8 cellular contexts compared by ENCODE assay signal in the genomic region with DNA sequence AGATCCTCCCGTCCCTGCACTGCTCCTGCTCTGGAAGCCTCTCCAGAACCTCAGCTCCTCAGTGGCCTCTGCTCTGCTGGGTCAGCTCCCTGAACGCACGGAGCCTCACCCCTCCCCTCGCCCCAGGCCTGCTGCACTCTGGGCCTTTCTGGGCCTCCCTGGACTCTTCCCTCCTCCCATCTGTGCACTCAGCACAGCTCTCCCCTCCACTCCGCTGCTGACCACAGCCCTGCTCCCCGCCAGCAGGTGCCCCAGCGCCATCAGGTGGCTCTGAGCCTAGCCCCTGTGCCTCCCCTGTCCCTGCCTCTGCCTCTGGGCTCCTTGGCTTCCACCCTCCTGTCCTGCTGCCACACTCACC.
DNase-seq lines count a peak whose midpoint lies in the region; ATAC-seq, FAIRE-seq and TF ChIP-seq lines count a peak whose summit lies in the region.
"Not testable (repeated sequence)": the region's sequence is repeated elsewhere in the genome, so short reads cannot be mapped to it uniquely, and the experiment has no call there.

No MANE protein-coding gene starts in this region.

- not testable (repeated sequence) for H3K36me3 ChIP-seq in Panc1 (ENCODE audit: control insufficient read depth, insufficient read depth, low read length); kidney (ENCODE audit: control insufficient read depth in 1 of 2, insufficient read depth in 2 of 2, low read length in 2 of 2); mucosa of descending colon (ENCODE audit: low read depth)

- H3K4me3 Mint-ChIP-seq in activated naive CD8-positive, alpha-beta T cell treated with anti-CD3 and anti-CD28 coated beads, Interleukin-2, amount 50 U/mL, for 24 hours: not testable (repeated sequence)
- H3K4me3 Mint-ChIP-seq in stimulated activated naive B cell treated with anti-CD40 and anti-IgM and Interleukin-4, amounts not matched to agents 10 μg/mL and 1 μg/mL and 100 μg/mL, for 72 hours: peak overlapping the region; percentile 94 to 97

- not testable (repeated sequence) for BruUV-seq in Panc1 (replicated peaks; lab: Mats Ljungman, UMichigan)

- H3K9me3 Mint-ChIP-seq in activated naive CD8-positive, alpha-beta T cell treated with anti-CD3 and anti-CD28 coated beads, Interleukin-2, amount 50 U/mL, for 24 hours: not testable (repeated sequence)
- H3K9me3 Mint-ChIP-seq in stimulated activated naive B cell treated with anti-CD40 and anti-IgM and Interleukin-4, amounts not matched to agents 10 μg/mL and 1 μg/mL and 100 μg/mL, for 72 hours: peaks cover 8 to 12% of the 10 kb centered on the region in 2 donors

- CTCF ChIA-PET in A549 (lab: Yijun Ruan, JAX); Panc1 (lab: Charles Lee): not testable (repeated sequence)

- H3K27me3 ChIP-seq in Panc1 (ENCODE audit: control insufficient read depth, insufficient read depth, low read length): not testable (repeated sequence)

- POLR2A ChIA-PET in A549 (lab: Yijun Ruan, JAX); Panc1 (lab: Charles Lee): not testable (repeated sequence)

- H3K4me2 ChIP-seq in A549: not testable (repeated sequence)

- 7% methylated on average over 2 of the region's 7 CpGs for WGBS in A549 (ENCODE audit: missing lambda C conversion rate)

- not testable (repeated sequence) for H3K4me1 Mint-ChIP-seq in activated naive CD8-positive, alpha-beta T cell treated with anti-CD3 and anti-CD28 coated beads, Interleukin-2, amount 50 U/mL, for 24 hours
- H3K4me1 Mint-ChIP-seq in stimulated activated naive B cell treated with anti-CD40 and anti-IgM and Interleukin-4, amounts not matched to agents 10 μg/mL and 1 μg/mL and 100 μg/mL, for 72 hours: peaks cover 53 to 56% of the 10 kb centered on the region in 2 donors

- H3K27ac Mint-ChIP-seq in activated naive CD8-positive, alpha-beta T cell treated with anti-CD3 and anti-CD28 coated beads, Interleukin-2, amount 50 U/mL, for 24 hours: not testable (repeated sequence)
- H3K27ac Mint-ChIP-seq in stimulated activated naive B cell treated with anti-CD40 and anti-IgM and Interleukin-4, amounts not matched to agents 10 μg/mL and 1 μg/mL and 100 μg/mL, for 72 hours: peak overlapping the region; percentile 98

- not testable (repeated sequence) for TF ChIP-seq CTCF in A549 (IDR thresholded peaks at IDR 0.05); Panc1 (IDR thresholded peaks at IDR 0.05); kidney (IDR thresholded peaks at IDR 0.05; ENCODE audit: borderline replicate concordance, extremely low read depth, insufficient read depth); mucosa of descending colon (IDR thresholded peaks at IDR 0.05)

- not testable (repeated sequence) for H3K27me3 Mint-ChIP-seq in activated naive CD8-positive, alpha-beta T cell treated with anti-CD3 and anti-CD28 coated beads, Interleukin-2, amount 50 U/mL, for 24 hours
- H3K27me3 Mint-ChIP-seq in stimulated activated naive B cell treated with anti-CD40 and anti-IgM and Interleukin-4, amounts not matched to agents 10 μg/mL and 1 μg/mL and 100 μg/mL, for 72 hours: peaks cover 0 to 11% of the 10 kb centered on the region in 2 donors

- in situ Hi-C loops in Panc1 (cut with HindIII; ENCODE audit: low pct_unique_long_range_greater_than_20kb, low sequenced_read_pairs): not testable (repeated sequence)

- intact Hi-C loops in Panc1 (cut with micrococcal nuclease; ENCODE audit: unreplicated experiment); kidney (cut with DNase I); mucosa of descending colon (cut with DNase I, micrococcal nuclease); posterior vena cava (cut with DNase I): not testable (repeated sequence)

- H3K36me3 Mint-ChIP-seq in activated naive CD8-positive, alpha-beta T cell treated with anti-CD3 and anti-CD28 coated beads, Interleukin-2, amount 50 U/mL, for 24 hours (ENCODE audit: low read depth): not testable (repeated sequence)
- H3K36me3 Mint-ChIP-seq in stimulated activated naive B cell treated with anti-CD40 and anti-IgM and Interleukin-4, amounts not matched to agents 10 μg/mL and 1 μg/mL and 100 μg/mL, for 72 hours: peaks cover 54 to 55% of the 10 kb centered on the region in 2 donors

- not testable (repeated sequence) for DNase-seq in A549 (ENCODE audit: low read depth in 1 of 2, low spot score in 1 of 2); Panc1 (ENCODE audit: low read depth, low spot score); activated naive CD8-positive, alpha-beta T cell treated with anti-CD3 and anti-CD28 coated beads, Interleukin-2, amount 50 U/mL, for 24 hours; mucosa of descending colon; stimulated activated naive B cell treated with anti-CD40 and anti-IgM and Interleukin-4, amounts not matched to agents 10 μg/mL and 1 μg/mL and 100 μg/mL, for 72 hours
- DNase-seq in ELF-1 (ENCODE audit: low read depth, low spot score) (peak; percentile 27), kidney (peak; percentile 52), posterior vena cava (ENCODE audit: low spot score) (peak; percentile 61)

- not testable (repeated sequence) for TF ChIP-seq EP300 in A549 (IDR thresholded peaks at IDR 0.05)

- H3K27ac ChIP-seq in A549; Panc1 (ENCODE audit: low read length); kidney (ENCODE audit: low read depth in 2 of 2, low read length in 2 of 2): not testable (repeated sequence)

- H3K9me3 ChIP-seq in A549; Panc1 (ENCODE audit: control insufficient read depth, insufficient read depth, low read depth, low read length); kidney (ENCODE audit: control insufficient read depth in 1 of 2, low read length in 2 of 2); mucosa of descending colon: not testable (repeated sequence)

- FAIRE-seq in A549 (lab: Jason Lieb, UNC); kidney (lab: Jason Lieb, UNC): not testable (repeated sequence)

- not testable (repeated sequence) for H3K4me3 ChIP-seq in A549; Panc1 (ENCODE audit: low read depth in 2 of 2, low read length in 2 of 2); kidney (ENCODE audit: low read length in 2 of 2); mucosa of descending colon

- TF ChIP-seq RAD21 in A549 (conservative IDR thresholded peaks at IDR 0.05 in 1 of 2, IDR thresholded peaks at IDR 0.05 in 1 of 2): not testable (repeated sequence)

- peak; percentile 14 to 48; a peak in 4 of 6 replicates for ATAC-seq in A549
- ATAC-seq in Panc1: peak; percentile 46; the same call in 1 of the 2 replicates
- ATAC-seq in activated naive CD8-positive, alpha-beta T cell treated with anti-CD3 and anti-CD28 coated beads, Interleukin-2, amount 50 U/mL, for 24 hours: peak; percentile 12
- peak; percentile 17 for ATAC-seq in mucosa of descending colon
- ATAC-seq in stimulated activated naive B cell treated with anti-CD40 and anti-IgM and Interleukin-4, amounts not matched to agents 10 μg/mL and 1 μg/mL and 100 μg/mL, for 72 hours (replicated peaks): not testable (repeated sequence)

- H3K4me1 ChIP-seq in A549; Panc1 (ENCODE audit: control insufficient read depth, insufficient read depth, low read length); kidney (ENCODE audit: control insufficient read depth in 1 of 2, insufficient read depth in 1 of 2, low read depth in 1 of 2, low read length in 2 of 2); mucosa of descending colon (ENCODE audit: low read depth): not testable (repeated sequence)

- not testable (repeated sequence) for TF ChIP-seq POLR2A in A549 (IDR thresholded peaks at IDR 0.05; ENCODE audit: low read length)

- H3K9ac ChIP-seq in kidney (ENCODE audit: low read length in 2 of 2): not testable (repeated sequence)
